12 cellular contexts compared by ENCODE assay signal in the genomic region with DNA sequence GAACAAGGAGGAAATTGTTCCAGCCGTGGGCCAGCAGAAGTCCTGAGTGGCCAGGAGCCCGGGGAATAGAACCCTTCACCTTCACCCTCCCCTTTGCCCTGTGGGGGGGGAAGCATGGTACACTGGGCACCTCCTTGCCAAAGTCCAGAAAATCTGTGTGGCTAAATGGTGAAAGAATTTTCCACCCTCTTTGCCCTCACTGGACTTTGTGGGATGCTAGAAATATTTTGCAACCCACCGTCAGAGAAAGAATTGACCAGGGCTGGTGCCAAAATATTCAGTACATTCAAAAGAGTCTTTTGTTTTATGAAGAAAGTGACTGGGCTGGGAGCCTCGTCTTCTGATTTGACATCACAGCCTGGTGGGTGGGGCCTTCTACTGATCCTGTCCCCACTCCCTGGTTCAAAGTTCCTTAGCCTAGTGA. TPM values are rescaled to one million over a fixed set of nuclear protein-coding genes. Genes with fewer than 3 reads are reported as not detected.
DNase-seq lines count a peak whose midpoint lies in the region; ATAC-seq and TF ChIP-seq lines count a peak whose summit lies in the region.
"Had no signal": no experiment of that assay in that cellular context is flagged by ENCODE, and none has a peak within 500 bp of the region (broad histone marks: within the 10 kb centered on the region; RNA-seq: fewer than 3 reads in every experiment).

No MANE protein-coding gene starts in this region.

- DNase-seq in GM03348 (ENCODE audit: low spot score) = peak; percentile 71
- DNase-seq in dorsolateral prefrontal cortex = peak in 6 of 10 donors; percentile 66 to 85 (median 72)
- no peak for DNase-seq in DMS79 treated with DMSO at 0.1 percent for 48 hours (lab: John Stamatoyannopoulos, UW)
- DNase-seq in natural killer cell = no peak
- DNase-seq in dedifferentiated amniotic fluid mesenchymal stem cell (ENCODE audit: extremely low spot score) = no peak
- DNase-seq: DMS153, NCI-H1105 had no signal

- H3K27ac ChIP-seq in dorsolateral prefrontal cortex = peak overlapping the region; percentile 42 to 95 (median 82)
- peak overlapping the region; percentile 44 to 48 for H3K27ac ChIP-seq in liver (ENCODE audit: low read depth in 1 of 2, low read length in 2 of 2)
- peak overlapping the region; percentile 6 for H3K27ac ChIP-seq in subcutaneous abdominal adipose tissue (ENCODE audit: low read depth, low read length)
- H3K27ac ChIP-seq: ascending aorta, HL-60 had no signal

- H3K9me3 Mint-ChIP-seq in natural killer cell = no peaks in the 10 kb centered on the region

- peaks cover 8 to 23% of the 10 kb centered on the region in 2 donors for H3K27me3 Mint-ChIP-seq in natural killer cell (ENCODE audit: low read depth in 2 of 2)

- H3K36me3 ChIP-seq in liver (ENCODE audit: control insufficient read depth in 4 of 4, insufficient read depth in 3 of 4, low read depth in 1 of 4, low read length in 3 of 4) (no peaks in the 10 kb centered on the region), subcutaneous abdominal adipose tissue (ENCODE audit: control insufficient read depth in 5 of 5, insufficient read depth in 5 of 5, low read length in 5 of 5) (no peaks in the 10 kb centered on the region)
- H3K36me3 ChIP-seq: ascending aorta had no signal

- no peaks in the 10 kb centered on the region for H3K27me3 ChIP-seq in dorsolateral prefrontal cortex
- H3K27me3 ChIP-seq in liver (ENCODE audit: control insufficient read depth in 4 of 4, insufficient read depth in 4 of 4, low read length in 3 of 4) = no peaks in the 10 kb centered on the region
- no peaks in the 10 kb centered on the region for H3K27me3 ChIP-seq in subcutaneous abdominal adipose tissue (ENCODE audit: control insufficient read depth in 5 of 5, insufficient read depth in 4 of 5, low read length in 5 of 5)
- H3K27me3 ChIP-seq: ascending aorta had no signal

- H3K9me3 ChIP-seq in liver (ENCODE audit: control insufficient read depth in 4 of 4, low read length in 3 of 4) (no peaks in the 10 kb centered on the region), subcutaneous abdominal adipose tissue (ENCODE audit: control insufficient read depth in 5 of 5, low read length in 5 of 5) (no peaks in the 10 kb centered on the region)
- H3K9me3 ChIP-seq: ascending aorta had no signal

- H3K9ac ChIP-seq in liver (ENCODE audit: low read depth in 1 of 2, low read length in 2 of 2) (no peak overlapping the region), subcutaneous abdominal adipose tissue (ENCODE audit: low read length in 5 of 5) (no peak overlapping the region)

- no peaks in the 10 kb centered on the region for H3K4me1 Mint-ChIP-seq in natural killer cell

- H3K4me3 ChIP-seq in dorsolateral prefrontal cortex (peak overlapping the region in 21 of 59 donors; percentile 0 to 39 (median 18)), liver (ENCODE audit: low read depth in 1 of 3, low read length in 3 of 3) (no peak overlapping the region), subcutaneous abdominal adipose tissue (ENCODE audit: low read depth in 1 of 5, low read length in 5 of 5) (peak overlapping the region in 1 of 5 donors; percentile 39)
- H3K4me3 ChIP-seq: ascending aorta had no signal

- peaks cover 18 to 58% (median 48%) of the 10 kb centered on the region in 4 donors for H3K4me1 ChIP-seq in liver (ENCODE audit: control insufficient read depth in 4 of 4, insufficient read depth in 4 of 4, low read length in 3 of 4)
- H3K4me1 ChIP-seq in subcutaneous abdominal adipose tissue (ENCODE audit: control insufficient read depth in 5 of 5, insufficient read depth in 5 of 5, low read length in 5 of 5) = peaks cover 0 to 26% (median 23%) of the 10 kb centered on the region in 5 donors

- H3K27ac Mint-ChIP-seq in natural killer cell = no peak overlapping the region

- no peaks in the 10 kb centered on the region for H3K36me3 Mint-ChIP-seq in natural killer cell

- intact Hi-C loops in dorsolateral prefrontal cortex (cut with DNase I) (no loop called here), natural killer cell (cut with micrococcal nuclease) (no loop called here)

- H3K4me3 Mint-ChIP-seq in natural killer cell = no peak overlapping the region

- peak; percentile 35 to 49 for TF ChIP-seq RAD21 in liver (IDR thresholded peaks at IDR 0.05)

- WGBS in liver = 19% methylated on average over 4 of the region's 4 CpGs

- no peak for ATAC-seq in natural killer cell
- no peak for ATAC-seq in HG03565 (IDR thresholded peaks at IDR 0.05; ENCODE audit: unreplicated experiment)

- TF ChIP-seq CTCF in dorsolateral prefrontal cortex (IDR thresholded peaks at IDR 0.05 in 54 of 56, conservative IDR thresholded peaks at IDR 0.05 in 2 of 56; ENCODE audit: low read depth in 1 of 56, partially characterized antibody in 56 of 56) (peak in 1 of 56 donors; percentile 19), liver (IDR thresholded peaks at IDR 0.05; ENCODE audit: low read depth, low read length, missing input control) (no peak), natural killer cell (IDR thresholded peaks at IDR 0.05) (no peak)

TF ChIP-seq in liver, 16 proteins besides CTCF, POLR2A, EP300 and RAD21:
- TF ChIP-seq ATF3 (IDR thresholded peaks at IDR 0.05) (peak; percentile 48), FOXA1 (IDR thresholded peaks at IDR 0.05) (peak; percentile 39), FOXA2 (IDR thresholded peaks at IDR 0.05) (no peak), HNF4G (IDR thresholded peaks at IDR 0.05) (peak; percentile 96), NR2F2 (IDR thresholded peaks at IDR 0.05) (peak; percentile 71), EGR1 (IDR thresholded peaks at IDR 0.05; ENCODE audit: low read depth in 2 of 2) (peak; percentile 85 to 91), ZBTB33 (IDR thresholded peaks at IDR 0.05) (peak; percentile 82), GABPA (IDR thresholded peaks at IDR 0.05 in 1 of 2, conservative IDR thresholded peaks at IDR 0.05 in 1 of 2) (peak in 1 of 2 donors; percentile 22), MAX (IDR thresholded peaks at IDR 0.05) (peak; percentile 77), HNF4A (conservative IDR thresholded peaks at IDR 0.05) (peak; percentile 99 to 100), TAF1 (conservative IDR thresholded peaks at IDR 0.05) (no peak), SP1 (IDR thresholded peaks at IDR 0.05) (peak; percentile 93), YY1 (IDR thresholded peaks at IDR 0.05) (peak; percentile 60), JUND (IDR thresholded peaks at IDR 0.05) (peak; percentile 52 to 89), RXRA (IDR thresholded peaks at IDR 0.05) (peak; percentile 88 to 94)
- TF ChIP-seq, protein P1, sequence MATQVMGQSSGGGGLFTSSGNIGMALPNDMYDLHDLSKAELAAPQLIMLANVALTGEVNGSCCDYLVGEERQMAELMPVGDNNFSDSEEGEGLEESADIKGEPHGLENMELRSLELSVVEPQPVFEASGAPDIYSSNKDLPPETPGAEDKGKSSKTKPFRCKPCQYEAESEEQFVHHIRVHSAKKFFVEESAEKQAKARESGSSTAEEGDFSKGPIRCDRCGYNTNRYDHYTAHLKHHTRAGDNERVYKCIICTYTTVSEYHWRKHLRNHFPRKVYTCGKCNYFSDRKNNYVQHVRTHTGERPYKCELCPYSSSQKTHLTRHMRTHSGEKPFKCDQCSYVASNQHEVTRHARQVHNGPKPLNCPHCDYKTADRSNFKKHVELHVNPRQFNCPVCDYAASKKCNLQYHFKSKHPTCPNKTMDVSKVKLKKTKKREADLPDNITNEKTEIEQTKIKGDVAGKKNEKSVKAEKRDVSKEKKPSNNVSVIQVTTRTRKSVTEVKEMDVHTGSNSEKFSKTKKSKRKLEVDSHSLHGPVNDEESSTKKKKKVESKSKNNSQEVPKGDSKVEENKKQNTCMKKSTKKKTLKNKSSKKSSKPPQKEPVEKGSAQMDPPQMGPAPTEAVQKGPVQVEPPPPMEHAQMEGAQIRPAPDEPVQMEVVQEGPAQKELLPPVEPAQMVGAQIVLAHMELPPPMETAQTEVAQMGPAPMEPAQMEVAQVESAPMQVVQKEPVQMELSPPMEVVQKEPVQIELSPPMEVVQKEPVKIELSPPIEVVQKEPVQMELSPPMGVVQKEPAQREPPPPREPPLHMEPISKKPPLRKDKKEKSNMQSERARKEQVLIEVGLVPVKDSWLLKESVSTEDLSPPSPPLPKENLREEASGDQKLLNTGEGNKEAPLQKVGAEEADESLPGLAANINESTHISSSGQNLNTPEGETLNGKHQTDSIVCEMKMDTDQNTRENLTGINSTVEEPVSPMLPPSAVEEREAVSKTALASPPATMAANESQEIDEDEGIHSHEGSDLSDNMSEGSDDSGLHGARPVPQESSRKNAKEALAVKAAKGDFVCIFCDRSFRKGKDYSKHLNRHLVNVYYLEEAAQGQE (IDR thresholded peaks at IDR 0.05) = peak; percentile 56

RNA-seq across cellular contexts. Expression of gene NFASC, which starts 14.6 kb away (rescaled TPM):
- 100 to 1,000 TPM; 229 to 728 (median 364) TPM for total RNA-seq in dorsolateral prefrontal cortex
- 1 to 10 TPM in 1 of 2 donors, under 1 TPM in 1; 0.23 to 5.4 TPM for total RNA-seq in liver
- 1 to 10 TPM in 1 of 2 donors, under 1 TPM in 1; 0.78 to 3.0 TPM for polyA plus RNA-seq in liver
- under 1 TPM in 2 of 3 donors, not detected in 1; 0.09 to 0.27 TPM for total RNA-seq in natural killer cell

Comparison
In these comparisons a context has a peak if more than half of its experiments do, and no peak if none do; other contexts are left out.
1. DNase-seq: peak in GM03348 (single experiment) and dorsolateral prefrontal cortex (6 of 10); none in DMS79 treated with DMSO at 0.1 percent for 48 hours (single experiment), natural killer cell (single experiment) and dedifferentiated amniotic fluid mesenchymal stem cell (single experiment).
2. H3K27ac ChIP-seq: peak in every context shown above with its lines; median percentile 82 in dorsolateral prefrontal cortex; 46 in liver; 6 in subcutaneous abdominal adipose tissue.
3. RNA of gene NFASC, which starts 14.6 kb away (total RNA-seq): 229 to 728 TPM in dorsolateral prefrontal cortex; 0.23 to 5.4 TPM in liver and 0.09 to 0.27 TPM in natural killer cell; every median in the first group is over 10 times any median in the second.